1 cellular context compared by ENCODE assay signal in the genomic region with DNA sequence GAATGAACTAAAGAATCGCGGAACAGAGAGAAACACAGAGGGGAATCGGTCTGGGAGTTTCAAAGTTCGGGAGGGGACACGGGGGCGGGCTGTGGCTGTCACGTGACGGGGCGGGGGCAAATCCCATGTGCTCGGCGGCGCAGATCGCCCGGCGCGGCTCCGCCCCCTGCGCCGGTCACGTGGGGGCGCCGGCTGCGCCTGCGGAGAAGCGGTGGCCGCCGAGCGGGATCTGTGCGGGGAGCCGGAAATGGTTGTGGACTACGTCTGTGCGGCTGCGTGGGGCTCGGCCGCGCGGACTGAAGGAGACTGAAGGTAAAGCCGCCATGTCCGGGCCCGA.
TF ChIP-seq lines count a peak whose summit lies in the region.

Gene EIF4G1 (plus strand): TSS at position 244 of the 337 bp plus-strand sequence. CDS start 1,191 bp downstream, outside the sequence.

TF ChIP-seq in HepG2, 621 proteins besides CTCF, POLR2A, EP300 and RAD21 (continued from another document):
- TF ChIP-seq, protein P1, sequence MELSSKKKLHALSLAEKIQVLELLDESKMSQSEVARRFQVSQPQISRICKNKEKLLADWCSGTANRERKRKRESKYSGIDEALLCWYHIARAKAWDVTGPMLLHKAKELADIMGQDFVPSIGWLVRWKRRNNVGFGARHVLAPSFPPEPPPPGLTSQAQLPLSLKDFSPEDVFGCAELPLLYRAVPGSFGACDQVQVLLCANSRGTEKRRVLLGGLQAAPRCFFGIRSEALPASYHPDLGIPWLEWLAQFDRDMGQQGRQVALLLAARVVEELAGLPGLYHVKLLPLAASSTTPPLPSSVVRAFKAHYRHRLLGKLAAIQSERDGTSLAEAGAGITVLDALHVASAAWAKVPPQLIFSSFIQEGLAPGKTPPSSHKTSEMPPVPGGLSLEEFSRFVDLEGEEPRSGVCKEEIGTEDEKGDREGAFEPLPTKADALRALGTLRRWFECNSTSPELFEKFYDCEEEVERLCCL (CRISPR knock-in tag; IDR thresholded peaks at IDR 0.05; ENCODE audit: borderline replicate concordance) = no peak
- TF ChIP-seq ZNF318 (CRISPR knock-in tag; IDR thresholded peaks at IDR 0.05) (no peak), SP5 (CRISPR knock-in tag; IDR thresholded peaks at IDR 0.05; ENCODE audit: borderline replicate concordance, low read depth) (peak; percentile 56; the same call in 1 of the 2 replicates), TFE3 (CRISPR knock-in tag; IDR thresholded peaks at IDR 0.05) (0 out of 2 replicates have a peak, but pooled peaks have one; percentile 61), ZNF546 (CRISPR knock-in tag; conservative IDR thresholded peaks at IDR 0.05) (no peak), ZNF460 (CRISPR knock-in tag; IDR thresholded peaks at IDR 0.05; ENCODE audit: borderline replicate concordance) (0 out of 2 replicates have a peak, but pooled peaks have one; percentile 0), SRF (IDR thresholded peaks at IDR 0.05; ENCODE audit: low read depth, low read length) (peak; percentile 10; the same call in 1 of the 2 replicates), ZNF776 (CRISPR knock-in tag; IDR thresholded peaks at IDR 0.05) (no peak), PHF5A (CRISPR knock-in tag; IDR thresholded peaks at IDR 0.05; ENCODE audit: low read depth, unreplicated experiment) (no peak), ZNF841 (CRISPR knock-in tag; IDR thresholded peaks at IDR 0.05; ENCODE audit: borderline replicate concordance) (0 out of 2 replicates have a peak, but pooled peaks have one; percentile 36), RAD51 (IDR thresholded peaks at IDR 0.05; ENCODE audit: borderline replicate concordance) (peak; percentile 96), THYN1 (CRISPR knock-in tag; IDR thresholded peaks at IDR 0.05; ENCODE audit: borderline replicate concordance, low read depth) (no peak), CBX2 (IDR thresholded peaks at IDR 0.05; ENCODE audit: low read depth, low read length) (no peak), CBX2 (CRISPR knock-in tag; IDR thresholded peaks at IDR 0.05; ENCODE audit: low read depth) (no peak), MZF1 (CRISPR knock-in tag; IDR thresholded peaks at IDR 0.05; ENCODE audit: borderline replicate concordance) (no peak), ZNF430 (CRISPR knock-in tag; IDR thresholded peaks at IDR 0.05) (no peak), MAZ (IDR thresholded peaks at IDR 0.05; ENCODE audit: borderline replicate concordance, low read depth, low read length) (no peak), MAZ (CRISPR knock-in tag; IDR thresholded peaks at IDR 0.05; ENCODE audit: low read depth) (0 out of 2 replicates have a peak, but pooled peaks have one; percentile 56)
- TF ChIP-seq, protein P2, sequence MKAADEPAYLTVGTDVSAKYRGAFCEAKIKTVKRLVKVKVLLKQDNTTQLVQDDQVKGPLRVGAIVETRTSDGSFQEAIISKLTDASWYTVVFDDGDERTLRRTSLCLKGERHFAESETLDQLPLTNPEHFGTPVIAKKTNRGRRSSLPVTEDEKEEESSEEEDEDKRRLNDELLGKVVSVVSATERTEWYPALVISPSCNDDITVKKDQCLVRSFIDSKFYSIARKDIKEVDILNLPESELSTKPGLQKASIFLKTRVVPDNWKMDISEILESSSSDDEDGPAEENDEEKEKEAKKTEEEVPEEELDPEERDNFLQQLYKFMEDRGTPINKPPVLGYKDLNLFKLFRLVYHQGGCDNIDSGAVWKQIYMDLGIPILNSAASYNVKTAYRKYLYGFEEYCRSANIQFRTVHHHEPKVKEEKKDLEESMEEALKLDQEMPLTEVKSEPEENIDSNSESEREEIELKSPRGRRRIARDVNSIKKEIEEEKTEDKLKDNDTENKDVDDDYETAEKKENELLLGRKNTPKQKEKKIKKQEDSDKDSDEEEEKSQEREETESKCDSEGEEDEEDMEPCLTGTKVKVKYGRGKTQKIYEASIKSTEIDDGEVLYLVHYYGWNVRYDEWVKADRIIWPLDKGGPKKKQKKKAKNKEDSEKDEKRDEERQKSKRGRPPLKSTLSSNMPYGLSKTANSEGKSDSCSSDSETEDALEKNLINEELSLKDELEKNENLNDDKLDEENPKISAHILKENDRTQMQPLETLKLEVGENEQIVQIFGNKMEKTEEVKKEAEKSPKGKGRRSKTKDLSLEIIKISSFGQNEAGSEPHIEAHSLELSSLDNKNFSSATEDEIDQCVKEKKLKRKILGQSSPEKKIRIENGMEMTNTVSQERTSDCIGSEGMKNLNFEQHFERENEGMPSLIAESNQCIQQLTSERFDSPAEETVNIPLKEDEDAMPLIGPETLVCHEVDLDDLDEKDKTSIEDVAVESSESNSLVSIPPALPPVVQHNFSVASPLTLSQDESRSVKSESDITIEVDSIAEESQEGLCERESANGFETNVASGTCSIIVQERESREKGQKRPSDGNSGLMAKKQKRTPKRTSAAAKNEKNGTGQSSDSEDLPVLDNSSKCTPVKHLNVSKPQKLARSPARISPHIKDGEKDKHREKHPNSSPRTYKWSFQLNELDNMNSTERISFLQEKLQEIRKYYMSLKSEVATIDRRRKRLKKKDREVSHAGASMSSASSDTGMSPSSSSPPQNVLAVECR (CRISPR knock-in tag; IDR thresholded peaks at IDR 0.05; ENCODE audit: borderline replicate concordance) = peak; percentile 10; the same call in 1 of the 2 replicates
